Comparison of ENCODE assay signal across 19 cellular contexts in the genomic region with DNA sequence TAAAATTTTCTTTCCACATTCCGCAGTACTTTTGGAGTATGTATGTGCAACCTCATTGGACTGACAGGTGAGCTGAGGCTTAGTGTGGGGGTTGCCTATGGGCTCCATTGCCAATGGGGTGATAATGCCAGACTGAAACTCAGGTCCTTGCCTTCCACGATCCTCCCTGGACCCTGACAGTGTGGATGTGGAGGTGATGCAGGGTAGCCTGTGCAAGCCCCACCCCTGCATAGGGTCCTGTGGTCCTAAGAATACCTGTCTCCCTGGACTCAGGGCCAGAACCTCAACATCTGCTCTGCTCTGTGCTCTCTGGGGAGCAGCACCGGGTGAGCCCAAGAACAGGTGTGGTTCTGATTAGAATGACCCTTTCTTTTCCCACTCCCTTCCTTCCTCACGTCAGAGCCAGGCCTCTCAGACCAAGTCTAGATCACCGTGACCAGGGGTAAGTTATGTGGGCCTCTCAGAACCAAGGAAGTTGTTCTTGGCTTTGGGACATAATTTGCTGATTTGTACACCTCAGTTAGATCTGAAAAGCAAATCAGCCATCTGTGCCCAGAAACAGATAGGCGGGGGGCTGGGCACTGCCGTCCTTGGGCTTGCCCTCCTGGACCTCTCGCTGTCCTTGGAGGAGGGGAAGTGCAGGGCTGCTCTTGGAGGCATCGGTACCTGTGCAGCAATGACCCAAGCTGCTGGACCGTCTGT. TPM values are rescaled to one million over a fixed set of nuclear protein-coding genes. Genes with fewer than 3 reads are reported as not detected.
A peak's percentile ranks its signal among the peaks of the same experiment; 100 is the strongest.
DNase-seq lines count a peak whose midpoint lies in the region; ATAC-seq, FAIRE-seq and TF ChIP-seq lines count a peak whose summit lies in the region.
"Had no signal": no experiment of that assay in that cellular context is flagged by ENCODE, and none has a peak within 500 bp of the region (broad histone marks: within the 10 kb centered on the region; RNA-seq: fewer than 3 reads in every experiment).

No MANE protein-coding gene starts in this region.

- ATAC-seq in heart right ventricle (peak in 6 of 8 donors; percentile 4 to 83 (median 48)), left cardiac atrium (no peak), left ventricle myocardium superior (peak; percentile 38), HG02678 (IDR thresholded peaks at IDR 0.05; ENCODE audit: unreplicated experiment) (no peak)
- ATAC-seq: CD8-positive, alpha-beta T cell; effector memory CD8-positive, alpha-beta T cell; upper lobe of right lung had no signal

- H3K36me3 ChIP-seq in heart right ventricle, result no peaks in the 10 kb centered on the region
- H3K36me3 ChIP-seq in thyroid gland, result no peaks in the 10 kb centered on the region
- H3K36me3 ChIP-seq: neutrophil, upper lobe of right lung had no signal

- DNase-seq in heart right ventricle, result no peak
- no peak for DNase-seq in left cardiac atrium
- DNase-seq in astrocyte of the spinal cord (ENCODE audit: low read depth, low spot score), result peak; percentile 58
- no peak for DNase-seq in left ventricle myocardium superior
- DNase-seq in thyroid gland, result peak; percentile 90 to 94
- DNase-seq in stimulated activated CD4-positive, alpha-beta T cell treated with anti-CD3 and anti-CD28 coated beads, Interleukin-12 subunit alpha, Interleukin-12 subunit beta, amount 100 ng/mL, for 4 hours, result no peak
- DNase-seq in HTR-8/SVneo (ENCODE audit: insufficient read length, low spot score), result no peak
- DNase-seq: activated gamma-delta T cell treated with Interleukin-2 at 50 U/mL for 16 hours; amygdala; CD8-positive, alpha-beta T cell; effector memory CD8-positive, alpha-beta T cell; HCEC 1CT; NCI-H1105 treated with DMSO at 0.1 percent for 48 hours; retina; stimulated activated naive CD4-positive, alpha-beta T cell treated with Interleukin-2 at 50 U/mL for 16 hours had no signal

- in situ Hi-C loops in astrocyte of the spinal cord (cut with HindIII; ENCODE audit: low sequenced_read_pairs), result no loop called here

- H3K27ac ChIP-seq in heart right ventricle, result no peak overlapping the region
- H3K27ac ChIP-seq in thyroid gland, result peak overlapping the region; percentile 82 to 97 (median 90)
- H3K27ac ChIP-seq: neutrophil, upper lobe of right lung had no signal

- FAIRE-seq in HTR-8/SVneo (lab: Jason Lieb, UNC), result no peak

- WGBS in heart right ventricle, 2 donors, result 77% methylated on average over 10 of the region's 10 CpGs
- WGBS in thyroid gland, 2 donors, result 30 to 59% methylated on average over 5 to 9 of the region's 10 CpGs

- intact Hi-C loops in heart right ventricle (cut with DNase I) (no loop called here), left cardiac atrium (cut with DNase I) (no loop called here), left ventricle myocardium superior (cut with micrococcal nuclease) (no loop called here), thyroid gland (cut with DNase I) (no loop called here)

- TF ChIP-seq POLR2A in thyroid gland (IDR thresholded peaks at IDR 0.05), result peak in 1 of 2 donors; percentile 58

- TF ChIP-seq CTCF in heart right ventricle (IDR thresholded peaks at IDR 0.05) (no peak), astrocyte of the spinal cord (IDR thresholded peaks at IDR 0.05; ENCODE audit: low read depth, low read length) (no peak), thyroid gland (IDR thresholded peaks at IDR 0.05) (no peak)

- H3K9me3 ChIP-seq in heart right ventricle, result no peaks in the 10 kb centered on the region
- H3K9me3 ChIP-seq in thyroid gland, result no peaks in the 10 kb centered on the region
- H3K9me3 ChIP-seq: neutrophil, upper lobe of right lung had no signal

- no peak overlapping the region for H3K4me3 ChIP-seq in heart right ventricle
- H3K4me3 ChIP-seq in astrocyte of the spinal cord (ENCODE audit: low read depth, low read length), result no peak overlapping the region
- no peak overlapping the region for H3K4me3 ChIP-seq in thyroid gland (replicated peaks in 1 of 3)
- H3K4me3 ChIP-seq: upper lobe of right lung had no signal

- H3K27me3 ChIP-seq in heart right ventricle (peaks cover 0 to 4% (median 0%) of the 10 kb centered on the region in 7 donors), thyroid gland (no peaks in the 10 kb centered on the region)
- H3K27me3 ChIP-seq: upper lobe of right lung had no signal

- H3K4me1 ChIP-seq in heart right ventricle (peaks cover 0 to 22% (median 5%) of the 10 kb centered on the region in 9 donors), thyroid gland (peaks cover 13 to 23% of the 10 kb centered on the region in 2 donors)

RNA-seq across cellular contexts. Expression of gene TNS4, which starts 8.4 kb away (rescaled TPM):
- total RNA-seq in heart right ventricle (under 1 TPM in 1 of 10 donors, not detected in 9; 0.62 TPM), left cardiac atrium (not detected), left ventricle myocardium superior (not detected), thyroid gland (10 to 100 TPM in 2 of 4 donors, 1 to 10 TPM in 2; 5.4 to 24.7 (median 16.2) TPM)
- polyA plus RNA-seq in heart right ventricle, result under 1 TPM in 1 of 2 donors, not detected in 1; 0.01 TPM
- total RNA-seq: cerebellum had no signal

RNA-seq across cellular contexts. Expression of gene CCR7, which starts 55.5 kb away (rescaled TPM):
- total RNA-seq in heart right ventricle, result 1 to 10 TPM in 1 of 10 donors, under 1 TPM in 3, not detected in 6; 0.10 to 1.7 (median 0.48) TPM
- polyA plus RNA-seq in heart right ventricle, result under 1 TPM in 1 of 2 donors, not detected in 1; 0.46 TPM
- under 1 TPM; 0.29 to 0.53 TPM for total RNA-seq in left cardiac atrium
- total RNA-seq in left ventricle myocardium superior, result 0.22 TPM
- 1 to 10 TPM in 1 of 4 donors, under 1 TPM in 2, not detected in 1; 0.27 to 1.6 (median 0.93) TPM for total RNA-seq in thyroid gland
- total RNA-seq: cerebellum had no signal

Comparison
In these comparisons a context has a peak if more than half of its experiments do, and no peak if none do; other contexts are left out.
1. ATAC-seq: peak in heart right ventricle (6 of 8) and left ventricle myocardium superior (single experiment); none in left cardiac atrium (0 of 2) and HG02678 (single experiment).
2. DNase-seq: peak in astrocyte of the spinal cord (single experiment) and thyroid gland (2 of 2); none in heart right ventricle (0 of 2), left cardiac atrium (single experiment), left ventricle myocardium superior (single experiment), stimulated activated CD4-positive, alpha-beta T cell treated with anti-CD3 and anti-CD28 coated beads, Interleukin-12 subunit alpha, Interleukin-12 subunit beta, amount 100 ng/mL, for 4 hours (single experiment) and HTR-8/SVneo (single experiment).
3. H3K27ac ChIP-seq: peak in thyroid gland (3 of 3); none in heart right ventricle (0 of 10).